In genomic region chr12:113207621-113208040, GRCh38 we compare ENCODE assay signal across 9 cellular contexts. TPM values are rescaled to one million over a fixed set of nuclear protein-coding genes. Genes with fewer than 3 reads are reported as not detected.
DNase-seq lines count a peak whose midpoint lies in the region; ATAC-seq and TF ChIP-seq lines count a peak whose summit lies in the region.
"Had no signal": no experiment of that assay in that cellular context is flagged by ENCODE, and none has a peak within 500 bp of the region (broad histone marks: within the 10 kb centered on the region; RNA-seq: fewer than 3 reads in every experiment).

No MANE protein-coding gene starts in this region.

- ATAC-seq in GM19397 (IDR thresholded peaks at IDR 0.05; ENCODE audit: unreplicated experiment) = peak; percentile 3

- peaks cover 42% of the 10 kb centered on the region for H3K4me1 ChIP-seq in BLaER1

- H4K20me1 ChIP-seq in BLaER1 = peaks cover 68% of the 10 kb centered on the region

- H3K9ac ChIP-seq in BLaER1 = peak overlapping the region; percentile 13; the same call in 1 of the 2 replicates

- no peak for TF ChIP-seq CTCF in choroid plexus epithelial cell (conservative IDR thresholded peaks at IDR 0.05; ENCODE audit: low read depth, low read length)

- H3K4me2 ChIP-seq in BLaER1 = peak overlapping the region; percentile 89

- H3K9me3 ChIP-seq in BLaER1 (no peaks in the 10 kb centered on the region), MG63 (no peaks in the 10 kb centered on the region)
- H3K9me3 ChIP-seq: gastrocnemius medialis had no signal

- peak overlapping the region; percentile 72 for H3K27ac ChIP-seq in BLaER1

- no peak overlapping the region for H3K4me3 ChIP-seq in BLaER1
- no peak overlapping the region for H3K4me3 ChIP-seq in choroid plexus epithelial cell (ENCODE audit: low read depth, low read length)
- no peak overlapping the region for H3K4me3 ChIP-seq in MG63
- H3K4me3 ChIP-seq: gastrocnemius medialis had no signal

- H3K36me3 ChIP-seq in BLaER1 (no peaks in the 10 kb centered on the region), MG63 (no peaks in the 10 kb centered on the region)
- H3K36me3 ChIP-seq: gastrocnemius medialis had no signal

- DNase-seq in NAMALWA (ENCODE audit: low spot score) = peak; percentile 76
- DNase-seq in choroid plexus epithelial cell (ENCODE audit: low read depth) = peak; percentile 37
- no peak for DNase-seq in NCI-H345 treated with DMSO at 0.1 percent for 48 hours (lab: John Stamatoyannopoulos, UW; ENCODE audit: unreplicated experiment)
- DNase-seq in AG08396 (ENCODE audit: low spot score) = no peak
- DNase-seq in putamen (ENCODE audit: low spot score) = no peak
- no peak for DNase-seq in MG63

- peaks cover 68% of the 10 kb centered on the region for H3K27me3 ChIP-seq in BLaER1
- H3K27me3 ChIP-seq in MG63 = no peaks in the 10 kb centered on the region
- H3K27me3 ChIP-seq: gastrocnemius medialis had no signal

RNA-seq across cellular contexts. Expression of gene TPCN1, which starts 13.6 kb away (rescaled TPM):
- total RNA-seq in MG63 (2014; rRNA removed; shearing (Covaris generic); ENCODE audit: low replicate concordance) = 3.9 and 5.4 TPM in 2 replicates

RNA-seq across cellular contexts. Expression of gene RITA1, which starts 22.1 kb away (rescaled TPM):
- total RNA-seq in MG63 (2014; rRNA removed; shearing (Covaris generic); ENCODE audit: low replicate concordance) = 34.4 and 38.6 TPM in 2 replicates

RNA-seq across cellular contexts. Expression of gene DDX54, which starts 22.4 kb away (rescaled TPM):
- total RNA-seq in MG63 (2014; rRNA removed; shearing (Covaris generic); ENCODE audit: low replicate concordance) = 80.5 and 82.0 TPM in 2 replicates

RNA-seq across cellular contexts. Expression of gene CFAP73, which starts 58.1 kb away (rescaled TPM):
- not detected in 2 replicates for total RNA-seq in MG63 (2014; rRNA removed; shearing (Covaris generic); ENCODE audit: low replicate concordance)
- total RNA-seq: gastrocnemius medialis had no signal

Comparison
In these comparisons a context has a peak if more than half of its experiments do, and no peak if none do; other contexts are left out.
1. DNase-seq: peak in NAMALWA (single experiment) and choroid plexus epithelial cell (single experiment); none in NCI-H345 treated with DMSO at 0.1 percent for 48 hours (single experiment), AG08396 (single experiment), putamen (single experiment) and MG63 (single experiment).